ENCODE assay signal across 16 cellular contexts in the genomic region with DNA sequence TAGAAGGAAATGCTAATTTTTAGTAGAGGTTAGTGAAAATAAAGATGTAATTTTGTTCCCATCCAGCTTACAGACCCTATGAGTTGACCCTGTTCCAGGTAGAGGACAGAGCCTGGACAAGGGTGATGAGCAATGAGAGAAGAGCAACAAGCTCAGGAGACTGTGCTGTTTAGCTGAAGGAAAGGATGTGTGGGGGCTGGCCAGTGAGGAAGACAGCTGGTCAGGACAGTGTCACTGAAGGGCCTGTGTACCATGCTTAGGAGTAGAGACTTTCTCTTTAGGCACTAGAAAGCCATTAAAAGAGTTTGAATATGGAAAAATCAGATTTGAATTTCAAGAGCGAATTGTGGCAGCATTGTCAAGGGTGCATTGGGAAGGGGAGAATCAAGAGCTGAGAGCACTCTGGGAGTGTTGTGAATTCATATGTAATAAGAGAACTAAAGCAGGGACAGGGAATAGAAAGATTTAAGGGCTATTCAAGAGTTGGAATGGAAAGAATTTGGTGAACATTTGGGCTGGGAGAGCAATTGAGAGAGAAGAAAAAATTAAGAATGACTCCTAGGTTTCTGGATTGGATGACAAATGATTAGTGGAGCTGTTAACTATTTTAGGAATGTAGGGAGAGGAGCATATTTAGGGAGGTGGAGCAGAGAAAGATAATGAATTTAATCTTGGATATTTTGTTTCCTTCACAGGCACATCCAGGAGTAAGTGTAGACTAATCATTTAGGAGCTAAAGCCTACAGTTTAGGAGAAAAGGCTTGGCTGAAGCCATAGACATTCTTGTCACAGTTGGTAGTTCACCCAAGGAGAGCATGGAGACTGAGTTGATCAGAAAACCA. TPM values are rescaled to one million over a fixed set of nuclear protein-coding genes. Genes with fewer than 3 reads are reported as not detected.
DNase-seq lines count a peak whose midpoint lies in the region; ATAC-seq and TF ChIP-seq lines count a peak whose summit lies in the region.
"Had no signal": no experiment of that assay in that cellular context is flagged by ENCODE, and none has a peak within 500 bp of the region (broad histone marks: within the 10 kb centered on the region; RNA-seq: fewer than 3 reads in every experiment).

No MANE protein-coding gene starts in this region.

- peaks cover 14% of the 10 kb centered on the region for H3K9me3 Mint-ChIP-seq in nephron progenitor cell
- H3K9me3 Mint-ChIP-seq in activated CD8-positive, alpha-beta T cell treated with anti-CD3 and anti-CD28 coated beads, Interleukin-2, amount 10 ng/mL, durations not matched to agents 7 days and 5 days (ENCODE audit: insufficient read depth) = no peaks in the 10 kb centered on the region
- H3K9me3 Mint-ChIP-seq: activated CD4-positive, alpha-beta T cell treated with anti-CD3 and anti-CD28 coated beads, Interleukin-2, amount 10 ng/mL, durations not matched to agents 24 days and 14 days; activated T-helper 2 cell treated with anti-CD3 and anti-CD28 coated beads, Interferon-gamma antibody, Interleukin-2, Interleukin-4, amounts not matched to agents 10 μg/mL and 5 μg/mL and 100 μg/mL, durations not matched to agents 14 hours and 24 hours and 36 hours; T-helper 1 cell treated with Interleukin-12 subunit alpha and Interleukin-12 subunit beta and Interleukin-4 antibody, amounts not matched to agents 30 μg/mL and 1 μg/mL, for 36 hours had no signal

- POLR2A ChIA-PET in activated CD8-positive, alpha-beta T cell treated with anti-CD3 and anti-CD28 coated beads, Interleukin-2, amount 10 ng/mL, durations not matched to agents 7 days and 5 days (lab: Charles Lee) = no interaction called here

- DNase-seq in ELR (ENCODE audit: low read depth) (peak; percentile 17), NCI-H460 (ENCODE audit: extremely low read depth, low read depth) (peak; percentile 17), epithelial cell of prostate (ENCODE audit: low read depth, low spot score) (no peak), nephron progenitor cell (no peak), retina (no peak), CD1c-positive myeloid dendritic cell (ENCODE audit: extremely low spot score) (no peak)
- DNase-seq in activated CD8-positive, alpha-beta T cell treated with anti-CD3 and anti-CD28 coated beads, Interleukin-2, amount 10 ng/mL, durations not matched to agents 7 days and 5 days = no peak
- DNase-seq: activated CD4-positive, alpha-beta T cell treated with anti-CD3 and anti-CD28 coated beads, Interleukin-2, amount 10 ng/mL, durations not matched to agents 24 days and 14 days; DMS 273 treated with DMSO at 0.1 percent for 48 hours; KBM-7; NCI-H2081; tibial artery had no signal

- H3K27ac Mint-ChIP-seq in nephron progenitor cell = peak overlapping the region; percentile 1
- no peak overlapping the region for H3K27ac Mint-ChIP-seq in activated CD8-positive, alpha-beta T cell treated with anti-CD3 and anti-CD28 coated beads, Interleukin-2, amount 10 ng/mL, durations not matched to agents 7 days and 5 days
- H3K27ac Mint-ChIP-seq: activated CD4-positive, alpha-beta T cell treated with anti-CD3 and anti-CD28 coated beads, Interleukin-2, amount 10 ng/mL, durations not matched to agents 24 days and 14 days; activated T-helper 2 cell treated with anti-CD3 and anti-CD28 coated beads, Interferon-gamma antibody, Interleukin-2, Interleukin-4, amounts not matched to agents 10 μg/mL and 5 μg/mL and 100 μg/mL, durations not matched to agents 14 hours and 24 hours and 36 hours; T-helper 1 cell treated with Interleukin-12 subunit alpha and Interleukin-12 subunit beta and Interleukin-4 antibody, amounts not matched to agents 30 μg/mL and 1 μg/mL, for 36 hours had no signal

- peaks cover 66% of the 10 kb centered on the region for H3K36me3 Mint-ChIP-seq in nephron progenitor cell (ENCODE audit: low read depth)
- peaks cover 30% of the 10 kb centered on the region for H3K36me3 Mint-ChIP-seq in activated CD8-positive, alpha-beta T cell treated with anti-CD3 and anti-CD28 coated beads, Interleukin-2, amount 10 ng/mL, durations not matched to agents 7 days and 5 days (ENCODE audit: low read depth)

- ATAC-seq in GM19351 (IDR thresholded peaks at IDR 0.05; ENCODE audit: unreplicated experiment) = no peak
- ATAC-seq in activated CD8-positive, alpha-beta T cell treated with anti-CD3 and anti-CD28 coated beads, Interleukin-2, amount 10 ng/mL, durations not matched to agents 7 days and 5 days = no peak

- H3K4me1 Mint-ChIP-seq in nephron progenitor cell = peaks cover 15% of the 10 kb centered on the region
- no peaks in the 10 kb centered on the region for H3K4me1 Mint-ChIP-seq in activated CD8-positive, alpha-beta T cell treated with anti-CD3 and anti-CD28 coated beads, Interleukin-2, amount 10 ng/mL, durations not matched to agents 7 days and 5 days (ENCODE audit: low read depth)
- H3K4me1 Mint-ChIP-seq: activated CD4-positive, alpha-beta T cell treated with anti-CD3 and anti-CD28 coated beads, Interleukin-2, amount 10 ng/mL, durations not matched to agents 24 days and 14 days had no signal

- TF ChIP-seq CTCF in nephron progenitor cell (IDR thresholded peaks at IDR 0.05) = no peak

- H3K4me3 Mint-ChIP-seq in nephron progenitor cell = no peak overlapping the region
- no peak overlapping the region for H3K4me3 Mint-ChIP-seq in activated CD8-positive, alpha-beta T cell treated with anti-CD3 and anti-CD28 coated beads, Interleukin-2, amount 10 ng/mL, durations not matched to agents 7 days and 5 days
- H3K4me3 Mint-ChIP-seq: activated CD4-positive, alpha-beta T cell treated with anti-CD3 and anti-CD28 coated beads, Interleukin-2, amount 10 ng/mL, durations not matched to agents 24 days and 14 days; brain; T-helper 1 cell treated with Interleukin-12 subunit alpha and Interleukin-12 subunit beta and Interleukin-4 antibody, amounts not matched to agents 30 μg/mL and 1 μg/mL, for 36 hours had no signal

- peak overlapping the region; percentile 68 for H3K27ac ChIP-seq in epithelial cell of prostate
- H3K27ac ChIP-seq: tibial artery had no signal

- CTCF ChIA-PET in activated CD8-positive, alpha-beta T cell treated with anti-CD3 and anti-CD28 coated beads, Interleukin-2, amount 10 ng/mL, durations not matched to agents 7 days and 5 days (lab: Charles Lee) = interaction anchor here (0.6 to 1.7 kb wide), 5 partner anchors 13 to 757 kb away, joined by 3 to 6 read pairs (median 3); no protein-coding TSS in a partner anchor

- no peaks in the 10 kb centered on the region for H3K27me3 Mint-ChIP-seq in nephron progenitor cell (ENCODE audit: low read depth, poor library complexity)
- no peaks in the 10 kb centered on the region for H3K27me3 Mint-ChIP-seq in activated CD8-positive, alpha-beta T cell treated with anti-CD3 and anti-CD28 coated beads, Interleukin-2, amount 10 ng/mL, durations not matched to agents 7 days and 5 days (ENCODE audit: low read depth)
- H3K27me3 Mint-ChIP-seq: activated CD4-positive, alpha-beta T cell treated with anti-CD3 and anti-CD28 coated beads, Interleukin-2, amount 10 ng/mL, durations not matched to agents 24 days and 14 days had no signal

RNA-seq across cellular contexts. Expression of a gene that starts 23.3 kb away (rescaled TPM):
- total RNA-seq in NCI-H460 (2014; rRNA removed; shearing (Covaris generic)) = 82.1 and 98.0 TPM in 2 replicates
- 140 and 227 TPM in 2 replicates for polyA plus RNA-seq in NCI-H460 (2014; cell fraction: nucleus; rRNA removed)
- 10 to 100 TPM; 49.3 to 50.4 TPM for total RNA-seq in activated CD8-positive, alpha-beta T cell treated with anti-CD3 and anti-CD28 coated beads, Interleukin-2, amount 10 ng/mL, durations not matched to agents 7 days and 5 days

RNA-seq across cellular contexts. Expression of a gene that starts 32.9 kb away (rescaled TPM):
- 77.8 and 90.5 TPM in 2 replicates for total RNA-seq in NCI-H460 (2014; rRNA removed; shearing (Covaris generic))
- 33.1 and 58.7 TPM in 2 replicates for polyA plus RNA-seq in NCI-H460 (2014; cell fraction: nucleus; rRNA removed)
- total RNA-seq in activated CD8-positive, alpha-beta T cell treated with anti-CD3 and anti-CD28 coated beads, Interleukin-2, amount 10 ng/mL, durations not matched to agents 7 days and 5 days = 10 to 100 TPM; 28.6 to 29.4 TPM

Comparison
In these comparisons a context has a peak if more than half of its experiments do, and no peak if none do; other contexts are left out.
1. DNase-seq: peak in ELR (single experiment) and NCI-H460 (single experiment); none in epithelial cell of prostate (single experiment), nephron progenitor cell (single experiment), retina (single experiment), CD1c-positive myeloid dendritic cell (single experiment) and activated CD8-positive, alpha-beta T cell treated with anti-CD3 and anti-CD28 coated beads, Interleukin-2, amount 10 ng/mL, durations not matched to agents 7 days and 5 days (single experiment).